ENCODE assay signal across 9 cellular contexts in genomic region chr10:26438534-26439269, GRCh38. TPM values are rescaled to one million over a fixed set of nuclear protein-coding genes. Genes with fewer than 3 reads are reported as not detected.
A peak's percentile ranks its signal among the peaks of the same experiment; 100 is the strongest.
DNase-seq lines count a peak whose midpoint lies in the region; ATAC-seq and TF ChIP-seq lines count a peak whose summit lies in the region.
"Had no signal": no experiment of that assay in that cellular context is flagged by ENCODE, and none has a peak within 500 bp of the region (broad histone marks: within the 10 kb centered on the region; RNA-seq: fewer than 3 reads in every experiment).

No MANE protein-coding gene starts in this region.

- ATAC-seq in HG02610 (IDR thresholded peaks at IDR 0.05; ENCODE audit: unreplicated experiment) = peak; percentile 72
- ATAC-seq: K562 had no signal

- H3K9me3 ChIP-seq in OCI-LY7 (ENCODE audit: low read length) (0 out of 2 replicates have a peak, but pooled peaks cover 3% of the 10 kb centered on the region), iPS-18c (ENCODE audit: control insufficient read depth, insufficient read depth, low read length) (no peaks in the 10 kb centered on the region)

- no TSS peak for BruUV-seq in OCI-LY7 (replicated peaks; lab: Mats Ljungman, UMichigan)

- H3K4me3 Mint-ChIP-seq in activated naive CD4-positive, alpha-beta T cell treated with anti-CD3 and anti-CD28 coated beads, Interleukin-2, amount 10 ng/mL, durations not matched to agents 7 days and 5 days = peak overlapping the region; percentile 93

- CTCF ChIA-PET in OCI-LY7 (lab: Charles Lee; ENCODE audit: unreplicated experiment) = interaction anchor here (1.0 kb wide), 1 partner anchor 37 kb away, joined by 3 read pairs; no protein-coding TSS in a partner anchor
- CTCF ChIA-PET in activated naive CD4-positive, alpha-beta T cell treated with anti-CD3 and anti-CD28 coated beads, Interleukin-2, amount 10 ng/mL, durations not matched to agents 7 days and 5 days (lab: Charles Lee) = interaction anchor here (1.3 kb wide), 1 partner anchor 39 kb away, joined by 4 read pairs; no protein-coding TSS in a partner anchor

- no peaks in the 10 kb centered on the region for H3K9me3 Mint-ChIP-seq in activated naive CD4-positive, alpha-beta T cell treated with anti-CD3 and anti-CD28 coated beads, Interleukin-2, amount 10 ng/mL, durations not matched to agents 7 days and 5 days

- TF ChIP-seq CTCF in OCI-LY7 (conservative IDR thresholded peaks at IDR 0.05; ENCODE audit: low read length) = no peak

- peaks cover 74% of the 10 kb centered on the region for H3K79me2 ChIP-seq in OCI-LY7 (ENCODE audit: insufficient read depth, low read depth, low read length)

- peaks cover 50% of the 10 kb centered on the region for H3K36me3 ChIP-seq in OCI-LY7 (ENCODE audit: insufficient read depth, low read length)

- peak overlapping the region; percentile 77 for H3K4me2 ChIP-seq in OCI-LY7 (ENCODE audit: low read length)

- no peaks in the 10 kb centered on the region for H4K20me1 ChIP-seq in OCI-LY7 (ENCODE audit: insufficient read depth, low read length)

- DNase-seq in OCI-LY7 (ENCODE audit: low spot score) (peak; percentile 79), NCI-H1105 (lab: John Stamatoyannopoulos, UW) (no peak), HT-29 (ENCODE audit: low spot score) (no peak)
- peak; percentile 81 for DNase-seq in activated naive CD4-positive, alpha-beta T cell treated with anti-CD3 and anti-CD28 coated beads, Interleukin-2, amount 10 ng/mL, durations not matched to agents 7 days and 5 days
- DNase-seq in stimulated activated CD4-positive, alpha-beta T cell treated with anti-CD3 and anti-CD28 coated beads, Interleukin-4, amount 100 ng/mL, for 1 hour = peak; percentile 79

- H3K27ac ChIP-seq in OCI-LY7 (ENCODE audit: low read depth, low read length, poor library complexity, severe bottlenecking) = peak overlapping the region; percentile 92

- peak overlapping the region; percentile 88 for H3K4me3 ChIP-seq in GM08714 (ENCODE audit: low read length)
- peak overlapping the region; percentile 93 for H3K4me3 ChIP-seq in OCI-LY7 (ENCODE audit: low read depth, low read length, poor library complexity, severe bottlenecking)
- peak overlapping the region; percentile 57 for H3K4me3 ChIP-seq in iPS-18c (ENCODE audit: insufficient read depth, low read depth, low read length)
- H3K4me3 ChIP-seq: K562 had no signal

- no peaks in the 10 kb centered on the region for H3K9me2 ChIP-seq in OCI-LY7 (ENCODE audit: insufficient read depth, low read length)

- intact Hi-C loops in OCI-LY7 (cut with micrococcal nuclease; ENCODE audit: unreplicated experiment) = loop anchor here (1.0 to 5.0 kb wide), 8 partner anchors 11 to 804 kb away; partner anchors contain the start of gene ACBD5

- POLR2A ChIA-PET in OCI-LY7 (lab: Charles Lee) = interaction anchor here (1.0 to 3.8 kb wide), 4 partner anchors 11 to 45 kb away, joined by 3 to 26 read pairs (median 6); no protein-coding TSS in a partner anchor

- H3K4me1 ChIP-seq in OCI-LY7 (ENCODE audit: insufficient read depth, low read length, poor library complexity, severe bottlenecking) = peaks cover 48% of the 10 kb centered on the region

- no peak overlapping the region for H2AFZ ChIP-seq in OCI-LY7 (ENCODE audit: low read length)

- H3K36me3 Mint-ChIP-seq in activated naive CD4-positive, alpha-beta T cell treated with anti-CD3 and anti-CD28 coated beads, Interleukin-2, amount 10 ng/mL, durations not matched to agents 7 days and 5 days = peaks cover 25% of the 10 kb centered on the region

- H3K4me1 Mint-ChIP-seq in activated naive CD4-positive, alpha-beta T cell treated with anti-CD3 and anti-CD28 coated beads, Interleukin-2, amount 10 ng/mL, durations not matched to agents 7 days and 5 days = peaks cover 46% of the 10 kb centered on the region

- H3K27ac Mint-ChIP-seq in activated naive CD4-positive, alpha-beta T cell treated with anti-CD3 and anti-CD28 coated beads, Interleukin-2, amount 10 ng/mL, durations not matched to agents 7 days and 5 days = peak overlapping the region; percentile 96

- no peaks in the 10 kb centered on the region for H3K27me3 Mint-ChIP-seq in activated naive CD4-positive, alpha-beta T cell treated with anti-CD3 and anti-CD28 coated beads, Interleukin-2, amount 10 ng/mL, durations not matched to agents 7 days and 5 days

RNA-seq across cellular contexts. Expression of gene APBB1IP, which starts 0.6 kb away (rescaled TPM):
- total RNA-seq in OCI-LY7 (2014; rRNA removed; shearing (Covaris generic)) = 58.1 and 65.8 TPM in 2 replicates
- total RNA-seq in OCI-LY7 (2022) = 167 and 196 TPM in 2 replicates
- total RNA-seq in HT-29 (2014; rRNA removed; shearing (Covaris generic)) = not detected in 2 replicates

Comparison
In these comparisons a context has a peak if more than half of its experiments do, and no peak if none do; other contexts are left out.
1. DNase-seq: peak in OCI-LY7 (single experiment), activated naive CD4-positive, alpha-beta T cell treated with anti-CD3 and anti-CD28 coated beads, Interleukin-2, amount 10 ng/mL, durations not matched to agents 7 days and 5 days (single experiment) and stimulated activated CD4-positive, alpha-beta T cell treated with anti-CD3 and anti-CD28 coated beads, Interleukin-4, amount 100 ng/mL, for 1 hour (single experiment); none in NCI-H1105 (single experiment) and HT-29 (single experiment).
2. RNA of gene APBB1IP, which starts 0.6 kb away (total RNA-seq): 58.1 to 196 TPM in OCI-LY7; not detected in HT-29; every median in the first group is over 10 times any median in the second.
3. Peak in every context shown above with its lines, with median percentiles within 50 percentile points of each other: H3K4me3 ChIP-seq.